1 cellular context compared by ENCODE assay signal in the genomic region with DNA sequence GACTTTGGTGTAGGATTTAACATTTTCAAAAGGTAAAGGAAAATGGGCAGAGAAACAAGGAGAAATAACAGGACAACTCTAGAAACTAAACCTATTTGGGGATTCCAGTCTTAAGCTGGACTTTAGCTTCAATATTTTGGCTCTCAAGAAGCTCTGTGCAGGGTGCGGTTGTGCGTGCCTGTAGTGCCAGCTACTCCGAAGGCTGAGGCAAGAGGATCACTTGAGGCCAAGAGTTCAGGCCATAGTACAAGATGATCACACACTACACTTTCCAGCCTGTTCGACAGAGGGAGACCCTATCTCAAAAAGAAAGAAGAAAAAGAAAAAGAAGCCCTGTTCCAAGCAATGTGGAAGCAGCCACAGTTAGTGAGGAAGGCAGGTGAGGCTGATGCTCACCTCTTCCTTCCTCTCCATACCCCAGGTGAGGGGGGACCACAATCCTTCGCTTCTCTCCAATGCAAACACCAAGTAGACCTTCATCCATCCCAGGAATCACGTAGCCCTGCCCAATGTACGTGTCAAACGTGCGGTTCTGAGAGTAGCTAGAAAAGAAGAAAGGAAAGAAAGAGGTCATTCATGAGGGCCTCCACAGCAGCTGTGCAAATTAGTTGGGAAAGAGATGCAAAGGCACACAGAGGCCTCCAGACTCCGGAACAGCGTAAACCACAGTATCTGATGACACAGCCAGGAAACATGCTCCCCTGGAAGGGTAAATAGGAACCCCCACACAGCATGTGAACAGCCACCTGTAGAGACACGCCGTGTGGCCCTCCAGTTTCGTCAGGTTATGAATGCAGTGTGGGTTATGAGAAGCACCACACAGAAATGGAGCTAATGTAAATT.
TF ChIP-seq lines count a peak whose summit lies in the region.
"Not testable (repeated sequence)": the region's sequence is repeated elsewhere in the genome, so short reads cannot be mapped to it uniquely, and the experiment has no call there.

No MANE protein-coding gene starts in this region.

TF ChIP-seq in HepG2, 621 proteins besides CTCF, POLR2A, EP300 and RAD21 (continued from another document and continues in another):
- TF ChIP-seq, protein P1, sequence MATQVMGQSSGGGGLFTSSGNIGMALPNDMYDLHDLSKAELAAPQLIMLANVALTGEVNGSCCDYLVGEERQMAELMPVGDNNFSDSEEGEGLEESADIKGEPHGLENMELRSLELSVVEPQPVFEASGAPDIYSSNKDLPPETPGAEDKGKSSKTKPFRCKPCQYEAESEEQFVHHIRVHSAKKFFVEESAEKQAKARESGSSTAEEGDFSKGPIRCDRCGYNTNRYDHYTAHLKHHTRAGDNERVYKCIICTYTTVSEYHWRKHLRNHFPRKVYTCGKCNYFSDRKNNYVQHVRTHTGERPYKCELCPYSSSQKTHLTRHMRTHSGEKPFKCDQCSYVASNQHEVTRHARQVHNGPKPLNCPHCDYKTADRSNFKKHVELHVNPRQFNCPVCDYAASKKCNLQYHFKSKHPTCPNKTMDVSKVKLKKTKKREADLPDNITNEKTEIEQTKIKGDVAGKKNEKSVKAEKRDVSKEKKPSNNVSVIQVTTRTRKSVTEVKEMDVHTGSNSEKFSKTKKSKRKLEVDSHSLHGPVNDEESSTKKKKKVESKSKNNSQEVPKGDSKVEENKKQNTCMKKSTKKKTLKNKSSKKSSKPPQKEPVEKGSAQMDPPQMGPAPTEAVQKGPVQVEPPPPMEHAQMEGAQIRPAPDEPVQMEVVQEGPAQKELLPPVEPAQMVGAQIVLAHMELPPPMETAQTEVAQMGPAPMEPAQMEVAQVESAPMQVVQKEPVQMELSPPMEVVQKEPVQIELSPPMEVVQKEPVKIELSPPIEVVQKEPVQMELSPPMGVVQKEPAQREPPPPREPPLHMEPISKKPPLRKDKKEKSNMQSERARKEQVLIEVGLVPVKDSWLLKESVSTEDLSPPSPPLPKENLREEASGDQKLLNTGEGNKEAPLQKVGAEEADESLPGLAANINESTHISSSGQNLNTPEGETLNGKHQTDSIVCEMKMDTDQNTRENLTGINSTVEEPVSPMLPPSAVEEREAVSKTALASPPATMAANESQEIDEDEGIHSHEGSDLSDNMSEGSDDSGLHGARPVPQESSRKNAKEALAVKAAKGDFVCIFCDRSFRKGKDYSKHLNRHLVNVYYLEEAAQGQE (IDR thresholded peaks at IDR 0.05; ENCODE audit: borderline replicate concordance in 1 of 2, low read depth in 1 of 2, low read length in 2 of 2), result peak in 1 of 2 experiments; percentile 37; a peak in 1 of 4 replicates
- peak; percentile 76; the same call in 1 of the 2 replicates for TF ChIP-seq HOXA3 (CRISPR knock-in tag; IDR thresholded peaks at IDR 0.05)
- peak; percentile 91 for TF ChIP-seq POGZ (CRISPR knock-in tag; IDR thresholded peaks at IDR 0.05)
- peak; percentile 90 for TF ChIP-seq GATAD2A (CRISPR knock-in tag; IDR thresholded peaks at IDR 0.05)
- TF ChIP-seq, protein P2, sequence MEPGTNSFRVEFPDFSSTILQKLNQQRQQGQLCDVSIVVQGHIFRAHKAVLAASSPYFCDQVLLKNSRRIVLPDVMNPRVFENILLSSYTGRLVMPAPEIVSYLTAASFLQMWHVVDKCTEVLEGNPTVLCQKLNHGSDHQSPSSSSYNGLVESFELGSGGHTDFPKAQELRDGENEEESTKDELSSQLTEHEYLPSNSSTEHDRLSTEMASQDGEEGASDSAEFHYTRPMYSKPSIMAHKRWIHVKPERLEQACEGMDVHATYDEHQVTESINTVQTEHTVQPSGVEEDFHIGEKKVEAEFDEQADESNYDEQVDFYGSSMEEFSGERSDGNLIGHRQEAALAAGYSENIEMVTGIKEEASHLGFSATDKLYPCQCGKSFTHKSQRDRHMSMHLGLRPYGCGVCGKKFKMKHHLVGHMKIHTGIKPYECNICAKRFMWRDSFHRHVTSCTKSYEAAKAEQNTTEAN (CRISPR knock-in tag; conservative IDR thresholded peaks at IDR 0.05), result 0 out of 2 replicates have a peak, but pooled peaks have one; percentile 21
- TF ChIP-seq ZNF616 (CRISPR knock-in tag; IDR thresholded peaks at IDR 0.05; ENCODE audit: low read depth), result peak; percentile 42; the same call in 1 of the 2 replicates
- peak; percentile 34; the same call in 1 of the 2 replicates for TF ChIP-seq ZNF431 (CRISPR knock-in tag; IDR thresholded peaks at IDR 0.05; ENCODE audit: borderline replicate concordance, low read depth)
- TF ChIP-seq ZNF792 (CRISPR knock-in tag; IDR thresholded peaks at IDR 0.05), result peak; percentile 75; the same call in 1 of the 2 replicates
- 0 out of 2 replicates have a peak, but pooled peaks have one; percentile 50 for TF ChIP-seq ZNF589 (CRISPR knock-in tag; conservative IDR thresholded peaks at IDR 0.05)
- TF ChIP-seq YEATS2 (CRISPR knock-in tag; IDR thresholded peaks at IDR 0.05; ENCODE audit: borderline replicate concordance), result peak; percentile 71; the same call in 1 of the 2 replicates
- TF ChIP-seq FOSL2 (CRISPR knock-in tag; IDR thresholded peaks at IDR 0.05), result peak; percentile 96
- TF ChIP-seq MIER3 (CRISPR knock-in tag; IDR thresholded peaks at IDR 0.05; ENCODE audit: borderline replicate concordance), result peak; percentile 70; the same call in 1 of the 2 replicates
- 0 out of 2 replicates have a peak, but pooled peaks have one; percentile 45 for TF ChIP-seq KDM2A (CRISPR knock-in tag; IDR thresholded peaks at IDR 0.05; ENCODE audit: borderline replicate concordance, low read depth)
- TF ChIP-seq SIX1 (CRISPR knock-in tag; IDR thresholded peaks at IDR 0.05; ENCODE audit: borderline replicate concordance), result peak; percentile 71; the same call in 1 of the 2 replicates
- TF ChIP-seq ZNF614 (CRISPR knock-in tag; IDR thresholded peaks at IDR 0.05; ENCODE audit: borderline replicate concordance), result peak; percentile 95; the same call in 1 of the 2 replicates
- peak; percentile 11; the same call in 1 of the 2 replicates for TF ChIP-seq KDM1A (CRISPR knock-in tag; IDR thresholded peaks at IDR 0.05)
- TF ChIP-seq IKZF4 (CRISPR knock-in tag; IDR thresholded peaks at IDR 0.05; ENCODE audit: borderline replicate concordance, low read depth, not compliant biosample characterization), result peak; percentile 77
- TF ChIP-seq, protein P3, sequence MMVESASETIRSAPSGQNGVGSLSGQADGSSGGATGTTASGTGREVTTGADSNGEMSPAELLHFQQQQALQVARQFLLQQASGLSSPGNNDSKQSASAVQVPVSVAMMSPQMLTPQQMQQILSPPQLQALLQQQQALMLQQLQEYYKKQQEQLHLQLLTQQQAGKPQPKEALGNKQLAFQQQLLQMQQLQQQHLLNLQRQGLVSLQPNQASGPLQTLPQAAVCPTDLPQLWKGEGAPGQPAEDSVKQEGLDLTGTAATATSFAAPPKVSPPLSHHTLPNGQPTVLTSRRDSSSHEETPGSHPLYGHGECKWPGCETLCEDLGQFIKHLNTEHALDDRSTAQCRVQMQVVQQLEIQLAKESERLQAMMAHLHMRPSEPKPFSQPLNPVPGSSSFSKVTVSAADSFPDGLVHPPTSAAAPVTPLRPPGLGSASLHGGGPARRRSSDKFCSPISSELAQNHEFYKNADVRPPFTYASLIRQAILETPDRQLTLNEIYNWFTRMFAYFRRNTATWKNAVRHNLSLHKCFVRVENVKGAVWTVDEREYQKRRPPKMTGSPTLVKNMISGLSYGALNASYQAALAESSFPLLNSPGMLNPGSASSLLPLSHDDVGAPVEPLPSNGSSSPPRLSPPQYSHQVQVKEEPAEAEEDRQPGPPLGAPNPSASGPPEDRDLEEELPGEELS (CRISPR knock-in tag; IDR thresholded peaks at IDR 0.05), result peak; percentile 92
- TF ChIP-seq, protein P4, sequence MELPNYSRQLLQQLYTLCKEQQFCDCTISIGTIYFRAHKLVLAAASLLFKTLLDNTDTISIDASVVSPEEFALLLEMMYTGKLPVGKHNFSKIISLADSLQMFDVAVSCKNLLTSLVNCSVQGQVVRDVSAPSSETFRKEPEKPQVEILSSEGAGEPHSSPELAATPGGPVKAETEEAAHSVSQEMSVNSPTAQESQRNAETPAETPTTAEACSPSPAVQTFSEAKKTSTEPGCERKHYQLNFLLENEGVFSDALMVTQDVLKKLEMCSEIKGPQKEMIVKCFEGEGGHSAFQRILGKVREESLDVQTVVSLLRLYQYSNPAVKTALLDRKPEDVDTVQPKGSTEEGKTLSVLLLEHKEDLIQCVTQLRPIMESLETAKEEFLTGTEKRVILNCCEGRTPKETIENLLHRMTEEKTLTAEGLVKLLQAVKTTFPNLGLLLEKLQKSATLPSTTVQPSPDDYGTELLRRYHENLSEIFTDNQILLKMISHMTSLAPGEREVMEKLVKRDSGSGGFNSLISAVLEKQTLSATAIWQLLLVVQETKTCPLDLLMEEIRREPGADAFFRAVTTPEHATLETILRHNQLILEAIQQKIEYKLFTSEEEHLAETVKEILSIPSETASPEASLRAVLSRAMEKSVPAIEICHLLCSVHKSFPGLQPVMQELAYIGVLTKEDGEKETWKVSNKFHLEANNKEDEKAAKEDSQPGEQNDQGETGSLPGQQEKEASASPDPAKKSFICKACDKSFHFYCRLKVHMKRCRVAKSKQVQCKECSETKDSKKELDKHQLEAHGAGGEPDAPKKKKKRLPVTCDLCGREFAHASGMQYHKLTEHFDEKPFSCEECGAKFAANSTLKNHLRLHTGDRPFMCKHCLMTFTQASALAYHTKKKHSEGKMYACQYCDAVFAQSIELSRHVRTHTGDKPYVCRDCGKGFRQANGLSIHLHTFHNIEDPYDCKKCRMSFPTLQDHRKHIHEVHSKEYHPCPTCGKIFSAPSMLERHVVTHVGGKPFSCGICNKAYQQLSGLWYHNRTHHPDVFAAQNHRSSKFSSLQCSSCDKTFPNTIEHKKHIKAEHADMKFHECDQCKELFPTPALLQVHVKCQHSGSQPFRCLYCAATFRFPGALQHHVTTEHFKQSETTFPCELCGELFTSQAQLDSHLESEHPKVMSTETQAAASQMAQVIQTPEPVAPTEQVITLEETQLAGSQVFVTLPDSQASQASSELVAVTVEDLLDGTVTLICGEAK (IDR thresholded peaks at IDR 0.05), result not testable (repeated sequence)
- TF ChIP-seq, protein P4 (CRISPR knock-in tag; IDR thresholded peaks at IDR 0.05), result peak; percentile 78
- TF ChIP-seq CBFB (CRISPR knock-in tag; IDR thresholded peaks at IDR 0.05), result peak; percentile 73; the same call in 1 of the 2 replicates
- TF ChIP-seq ZNF124 (CRISPR knock-in tag; IDR thresholded peaks at IDR 0.05), result peak; percentile 74; the same call in 1 of the 2 replicates
- TF ChIP-seq, protein P5, sequence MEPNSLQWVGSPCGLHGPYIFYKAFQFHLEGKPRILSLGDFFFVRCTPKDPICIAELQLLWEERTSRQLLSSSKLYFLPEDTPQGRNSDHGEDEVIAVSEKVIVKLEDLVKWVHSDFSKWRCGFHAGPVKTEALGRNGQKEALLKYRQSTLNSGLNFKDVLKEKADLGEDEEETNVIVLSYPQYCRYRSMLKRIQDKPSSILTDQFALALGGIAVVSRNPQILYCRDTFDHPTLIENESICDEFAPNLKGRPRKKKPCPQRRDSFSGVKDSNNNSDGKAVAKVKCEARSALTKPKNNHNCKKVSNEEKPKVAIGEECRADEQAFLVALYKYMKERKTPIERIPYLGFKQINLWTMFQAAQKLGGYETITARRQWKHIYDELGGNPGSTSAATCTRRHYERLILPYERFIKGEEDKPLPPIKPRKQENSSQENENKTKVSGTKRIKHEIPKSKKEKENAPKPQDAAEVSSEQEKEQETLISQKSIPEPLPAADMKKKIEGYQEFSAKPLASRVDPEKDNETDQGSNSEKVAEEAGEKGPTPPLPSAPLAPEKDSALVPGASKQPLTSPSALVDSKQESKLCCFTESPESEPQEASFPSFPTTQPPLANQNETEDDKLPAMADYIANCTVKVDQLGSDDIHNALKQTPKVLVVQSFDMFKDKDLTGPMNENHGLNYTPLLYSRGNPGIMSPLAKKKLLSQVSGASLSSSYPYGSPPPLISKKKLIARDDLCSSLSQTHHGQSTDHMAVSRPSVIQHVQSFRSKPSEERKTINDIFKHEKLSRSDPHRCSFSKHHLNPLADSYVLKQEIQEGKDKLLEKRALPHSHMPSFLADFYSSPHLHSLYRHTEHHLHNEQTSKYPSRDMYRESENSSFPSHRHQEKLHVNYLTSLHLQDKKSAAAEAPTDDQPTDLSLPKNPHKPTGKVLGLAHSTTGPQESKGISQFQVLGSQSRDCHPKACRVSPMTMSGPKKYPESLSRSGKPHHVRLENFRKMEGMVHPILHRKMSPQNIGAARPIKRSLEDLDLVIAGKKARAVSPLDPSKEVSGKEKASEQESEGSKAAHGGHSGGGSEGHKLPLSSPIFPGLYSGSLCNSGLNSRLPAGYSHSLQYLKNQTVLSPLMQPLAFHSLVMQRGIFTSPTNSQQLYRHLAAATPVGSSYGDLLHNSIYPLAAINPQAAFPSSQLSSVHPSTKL (CRISPR knock-in tag; IDR thresholded peaks at IDR 0.05), result peak; percentile 90
- peak; percentile 48; the same call in 1 of the 2 replicates for TF ChIP-seq YEATS4 (CRISPR knock-in tag; IDR thresholded peaks at IDR 0.05; ENCODE audit: borderline replicate concordance)
- TF ChIP-seq ARNTL (CRISPR knock-in tag; IDR thresholded peaks at IDR 0.05), result peak; percentile 92
- TF ChIP-seq FOXA1 (IDR thresholded peaks at IDR 0.05), result not testable (repeated sequence)
- peak; percentile 89 for TF ChIP-seq FOXA1 (CRISPR knock-in tag; IDR thresholded peaks at IDR 0.05)
- peak; percentile 17; the same call in 1 of the 2 replicates for TF ChIP-seq HNF4A (CRISPR knock-in tag; IDR thresholded peaks at IDR 0.05)
- peak; percentile 68 for TF ChIP-seq ZNF350 (CRISPR knock-in tag; IDR thresholded peaks at IDR 0.05; ENCODE audit: borderline replicate concordance, low read depth)
- peak; percentile 65 for TF ChIP-seq ZMYM2 (CRISPR knock-in tag; IDR thresholded peaks at IDR 0.05)
